1 cellular context compared by ENCODE assay signal in genomic region chr16:87847785-87848675, GRCh38.
TF ChIP-seq lines count a peak whose summit lies in the region.

No MANE protein-coding gene starts in this region.

TF ChIP-seq in HepG2, 621 proteins besides CTCF, POLR2A, EP300 and RAD21 (continued from another document and continues in another):
- TF ChIP-seq MYC (CRISPR knock-in tag; IDR thresholded peaks at IDR 0.05; ENCODE audit: borderline replicate concordance), result peak; percentile 80; the same call in 1 of the 2 replicates
- TF ChIP-seq NKX3-1 (CRISPR knock-in tag; IDR thresholded peaks at IDR 0.05), result no peak
- peak; percentile 73 for TF ChIP-seq ZNF263 (CRISPR knock-in tag; IDR thresholded peaks at IDR 0.05)
- no peak for TF ChIP-seq ZNF3 (CRISPR knock-in tag; IDR thresholded peaks at IDR 0.05)
- no peak for TF ChIP-seq HOXA7 (CRISPR knock-in tag; IDR thresholded peaks at IDR 0.05)
- TF ChIP-seq SP1 (IDR thresholded peaks at IDR 0.05), result no peak
- TF ChIP-seq SP1 (CRISPR knock-in tag; IDR thresholded peaks at IDR 0.05), result peak; percentile 13
- no peak for TF ChIP-seq ZNF30 (CRISPR knock-in tag; IDR thresholded peaks at IDR 0.05)
- no peak for TF ChIP-seq ZNF512 (CRISPR knock-in tag; IDR thresholded peaks at IDR 0.05)
- peak; percentile 34; the same call in 1 of the 2 replicates for TF ChIP-seq SMYD3 (CRISPR knock-in tag; IDR thresholded peaks at IDR 0.05)
- TF ChIP-seq TFDP1 (CRISPR knock-in tag; IDR thresholded peaks at IDR 0.05; ENCODE audit: borderline replicate concordance), result peak; percentile 83; the same call in 1 of the 2 replicates
- no peak; the same call in 1 of the 2 replicates for TF ChIP-seq SATB2 (CRISPR knock-in tag; IDR thresholded peaks at IDR 0.05)
- TF ChIP-seq NFKB2 (CRISPR knock-in tag; IDR thresholded peaks at IDR 0.05; ENCODE audit: borderline replicate concordance), result peak; percentile 73
- peak; percentile 72; the same call in 1 of the 2 replicates for TF ChIP-seq MLXIP (CRISPR knock-in tag; IDR thresholded peaks at IDR 0.05; ENCODE audit: borderline replicate concordance)
- peak; percentile 65; the same call in 1 of the 2 replicates for TF ChIP-seq ZNF776 (CRISPR knock-in tag; IDR thresholded peaks at IDR 0.05)
- TF ChIP-seq TOE1 (CRISPR knock-in tag; IDR thresholded peaks at IDR 0.05), result peak; percentile 45; the same call in 1 of the 2 replicates
- peak; percentile 67; the same call in 1 of the 2 replicates for TF ChIP-seq HBP1 (CRISPR knock-in tag; IDR thresholded peaks at IDR 0.05; ENCODE audit: low read depth)
- no peak for TF ChIP-seq ZMAT5 (CRISPR knock-in tag; IDR thresholded peaks at IDR 0.05; ENCODE audit: borderline replicate concordance, low read depth)
- TF ChIP-seq YEATS2 (CRISPR knock-in tag; IDR thresholded peaks at IDR 0.05; ENCODE audit: borderline replicate concordance), result peak; percentile 14; the same call in 1 of the 2 replicates
- no peak; the same call in 1 of the 2 replicates for TF ChIP-seq HNF1B (CRISPR knock-in tag; IDR thresholded peaks at IDR 0.05)
- 0 out of 2 replicates have a peak, but pooled peaks have one; percentile 79 for TF ChIP-seq SP140L (CRISPR knock-in tag; IDR thresholded peaks at IDR 0.05; ENCODE audit: borderline replicate concordance)
- peak; percentile 95 for TF ChIP-seq HDAC1 (CRISPR knock-in tag; IDR thresholded peaks at IDR 0.05)
- TF ChIP-seq MYPOP (CRISPR knock-in tag; IDR thresholded peaks at IDR 0.05), result no peak
- TF ChIP-seq RFX1 (IDR thresholded peaks at IDR 0.05), result no peak
- TF ChIP-seq STAG1 (CRISPR knock-in tag; IDR thresholded peaks at IDR 0.05), result peak; percentile 59
- no peak for TF ChIP-seq CENPT (CRISPR knock-in tag; IDR thresholded peaks at IDR 0.05; ENCODE audit: low read depth)
- peak; percentile 85 for TF ChIP-seq HOXA3 (CRISPR knock-in tag; IDR thresholded peaks at IDR 0.05)
- peak; percentile 94 for TF ChIP-seq ZSCAN29 (CRISPR knock-in tag; conservative IDR thresholded peaks at IDR 0.05)
- no peak for TF ChIP-seq SALL2 (CRISPR knock-in tag; IDR thresholded peaks at IDR 0.05)
- peak; percentile 71 for TF ChIP-seq ZNF598 (CRISPR knock-in tag; IDR thresholded peaks at IDR 0.05; ENCODE audit: borderline replicate concordance)
- no peak for TF ChIP-seq ZNF674 (CRISPR knock-in tag; IDR thresholded peaks at IDR 0.05; ENCODE audit: low read depth)
- TF ChIP-seq NR1H2 (CRISPR knock-in tag; IDR thresholded peaks at IDR 0.05; ENCODE audit: borderline replicate concordance, low read depth), result 0 out of 2 replicates have a peak, but pooled peaks have one; percentile 47
- peak; percentile 61 for TF ChIP-seq TFE3 (CRISPR knock-in tag; IDR thresholded peaks at IDR 0.05)
- TF ChIP-seq PATZ1 (CRISPR knock-in tag; IDR thresholded peaks at IDR 0.05), result peak; percentile 82
- TF ChIP-seq ELF1 (CRISPR knock-in tag; IDR thresholded peaks at IDR 0.05), result peak; percentile 12; the same call in 1 of the 2 replicates
- peak; percentile 92 for TF ChIP-seq NCOA2 (CRISPR knock-in tag; IDR thresholded peaks at IDR 0.05)
- TF ChIP-seq AHR (CRISPR knock-in tag; IDR thresholded peaks at IDR 0.05), result no peak; the same call in 1 of the 2 replicates
- peak; percentile 19; the same call in 1 of the 2 replicates for TF ChIP-seq SRF (IDR thresholded peaks at IDR 0.05; ENCODE audit: low read depth, low read length)
- no peak for TF ChIP-seq ZZZ3 (CRISPR knock-in tag; IDR thresholded peaks at IDR 0.05; ENCODE audit: borderline replicate concordance)
- peak; percentile 72; the same call in 1 of the 2 replicates for TF ChIP-seq ZNF331 (CRISPR knock-in tag; IDR thresholded peaks at IDR 0.05)
- TF ChIP-seq MBD4 (IDR thresholded peaks at IDR 0.05; ENCODE audit: borderline replicate concordance, low read length), result no peak
- TF ChIP-seq ZNF20 (CRISPR knock-in tag; IDR thresholded peaks at IDR 0.05), result peak; percentile 82; the same call in 1 of the 2 replicates
- TF ChIP-seq KLF15 (CRISPR knock-in tag; IDR thresholded peaks at IDR 0.05; ENCODE audit: borderline replicate concordance), result no peak; the same call in 1 of the 2 replicates
- TF ChIP-seq ZNF580 (CRISPR knock-in tag; IDR thresholded peaks at IDR 0.05; ENCODE audit: borderline replicate concordance, low read depth), result no peak
- TF ChIP-seq PAF1 (CRISPR knock-in tag; IDR thresholded peaks at IDR 0.05), result 0 out of 2 replicates have a peak, but pooled peaks have one; percentile 76
- TF ChIP-seq ZNF496 (CRISPR knock-in tag; IDR thresholded peaks at IDR 0.05; ENCODE audit: insufficient replicate concordance), result no peak
- no peak for TF ChIP-seq KAT2B (IDR thresholded peaks at IDR 0.05; ENCODE audit: borderline replicate concordance, low read depth, low read length)
- peak; percentile 85; the same call in 1 of the 2 replicates for TF ChIP-seq ZNF431 (CRISPR knock-in tag; IDR thresholded peaks at IDR 0.05; ENCODE audit: borderline replicate concordance, low read depth)
- TF ChIP-seq ZNF501 (CRISPR knock-in tag; IDR thresholded peaks at IDR 0.05), result peak; percentile 90
- TF ChIP-seq ZBTB21 (CRISPR knock-in tag; IDR thresholded peaks at IDR 0.05), result no peak
- peak; percentile 81 for TF ChIP-seq ZNF33B (CRISPR knock-in tag; IDR thresholded peaks at IDR 0.05)
- TF ChIP-seq ZNF720 (CRISPR knock-in tag; IDR thresholded peaks at IDR 0.05), result no peak
